In genomic region chrX:12469296-12469695, GRCh38 we compare ENCODE assay signal across 18 cellular contexts.
"Had no signal": no experiment of that assay in that cellular context is flagged by ENCODE, and none has a peak within 500 bp of the region (broad histone marks: within the 10 kb centered on the region; RNA-seq: fewer than 3 reads in every experiment).

No MANE protein-coding gene starts in this region.

- H3K36me3 ChIP-seq: tibial artery, uterus had no signal

- H3K4me1 ChIP-seq: tibial artery, uterus had no signal

- DNase-seq: activated CD4-positive, alpha-beta T cell treated with anti-CD3 and anti-CD28 coated beads for 4 hours; activated CD8-positive, alpha-beta memory T cell treated with anti-CD3 and anti-CD28 coated beads, Interleukin-2, amount 50 U/mL, for 48 hours; activated CD8-positive, alpha-beta T cell treated with anti-CD3 and anti-CD28 coated beads, Interleukin-2, amount 10 ng/mL, durations not matched to agents 7 days and 5 days; activated gamma-delta T cell treated with Interleukin-2 at 50 U/mL for 16 hours; activated T-cell treated with anti-CD3 and anti-CD28 coated beads, Interleukin-2, amount 50 U/mL, for 72 hours; amniotic stem cell; effector memory CD8-positive, alpha-beta T cell; erythroblast; hippocampal formation; kidney; left ventricle myocardium superior; mesenchymal stem cell; stimulated activated CD4-positive, alpha-beta T cell treated with anti-CD3 and anti-CD28 coated beads, Interleukin-15, amount 100 ng/mL, for 24 hours; stimulated activated CD4-positive, alpha-beta T cell treated with anti-CD3 and anti-CD28 coated beads, Interleukin-4, amount 100 ng/mL, for 1 hour; stimulated activated naive CD4-positive, alpha-beta T cell; T-helper 17 cell; tibial artery; uterus had no signal

- H3K9me3 ChIP-seq: tibial artery, uterus had no signal

- H3K27me3 ChIP-seq: tibial artery, uterus had no signal

- H3K4me3 ChIP-seq: tibial artery, uterus had no signal

- H3K27ac ChIP-seq: tibial artery, uterus had no signal
